ENCODE assay signal across 8 cellular contexts in genomic region chr2:174158003-174158402, GRCh38.
A peak's percentile ranks its signal among the peaks of the same experiment; 100 is the strongest.
DNase-seq lines count a peak whose midpoint lies in the region; ATAC-seq and TF ChIP-seq lines count a peak whose summit lies in the region.

No MANE protein-coding gene starts in this region.

- H3K27me3 ChIP-seq in brain microvascular endothelial cell (replicated peaks) = no peaks in the 10 kb centered on the region

- intact Hi-C loops in sciatic nerve (cut with DNase I) = no loop called here

- ATAC-seq in sciatic nerve = no peak
- no peak for ATAC-seq in HG03571 (IDR thresholded peaks at IDR 0.05; ENCODE audit: unreplicated experiment)
- no peak for ATAC-seq in GM21526 (IDR thresholded peaks at IDR 0.05; ENCODE audit: low FRiP score, unreplicated experiment)

- H3K4me3 ChIP-seq in brain microvascular endothelial cell (ENCODE audit: low read depth, low read length) = no peak overlapping the region

- TF ChIP-seq CTCF in brain microvascular endothelial cell (IDR thresholded peaks at IDR 0.05; ENCODE audit: low read depth, low read length, missing control alignments) = peak; percentile 75

- H3K36me3 ChIP-seq in brain microvascular endothelial cell (replicated peaks) = no peaks in the 10 kb centered on the region

- H3K27ac ChIP-seq in brain microvascular endothelial cell = no peak overlapping the region

- in situ Hi-C loops in brain microvascular endothelial cell (cut with HindIII; ENCODE audit: low pct_ligation_motif_present, low sequenced_read_pairs) = no loop called here

- DNase-seq in COLO829 (ENCODE audit: low spot score) (peak; percentile 33), GM19238 (ENCODE audit: insufficient read length, low spot score) (peak; percentile 15), NCI-H526 (lab: John Stamatoyannopoulos, UW) (peak; percentile 47 to 75), brain microvascular endothelial cell (peak; percentile 25), medulla oblongata (ENCODE audit: extremely low spot score) (peak; percentile 57), sciatic nerve (ENCODE audit: low spot score) (no peak)
